Comparison of ENCODE assay signal across 1 cellular context in genomic region chr7:98770085-98770484, GRCh38.
TF ChIP-seq lines count a peak whose summit lies in the region.

No MANE protein-coding gene starts in this region.

TF ChIP-seq in K562, 482 proteins besides CTCF, POLR2A, EP300 and RAD21 (continued from another document):
- peak; percentile 17; the same call in 1 of the 2 replicates for TF ChIP-seq MAFF (IDR thresholded peaks at IDR 0.05; ENCODE audit: low read length)
- peak; percentile 39; the same call in 1 of the 2 replicates for TF ChIP-seq MAFG (tag; conservative IDR thresholded peaks at IDR 0.05)
